Comparison of ENCODE assay signal across 8 cellular contexts in genomic region chr20:58692579-58693225, GRCh38.
DNase-seq lines count a peak whose midpoint lies in the region; ATAC-seq and TF ChIP-seq lines count a peak whose summit lies in the region.

TSS of gene NPEPL1 (plus strand) at chr20:58692800. CDS start at chr20:58692901, 101 bp downstream.

- no peak within 1 kb of the TSS for H3K4me3 ChIP-seq in endocrine pancreas (ENCODE audit: control insufficient read depth, insufficient read depth, low read length)

- peak; percentile 94 for ATAC-seq in HG02678 (IDR thresholded peaks at IDR 0.05; ENCODE audit: unreplicated experiment)

- in situ Hi-C loops in GM13976 (cut with MboI; ENCODE audit: low sequenced_read_pairs, unreplicated experiment), result no loop called here

- H3K9me3 ChIP-seq in endocrine pancreas (ENCODE audit: control insufficient read depth, low read length), result no peaks in the 10 kb centered on the region

- H3K4me1 ChIP-seq in endocrine pancreas (ENCODE audit: control insufficient read depth, insufficient read depth, low read length), result no peaks in the 10 kb centered on the region

- no peaks in the 10 kb centered on the region for H3K36me3 ChIP-seq in endocrine pancreas (ENCODE audit: control insufficient read depth, insufficient read depth, low read length)

- peak; percentile 67 for TF ChIP-seq CTCF in GM13976 (IDR thresholded peaks at IDR 0.05; ENCODE audit: borderline replicate concordance, control extremely low read depth, extremely low read depth, insufficient read depth, missing control alignments)

- H3K27me3 ChIP-seq in endocrine pancreas (ENCODE audit: control insufficient read depth, insufficient read depth, low read length), result no peaks in the 10 kb centered on the region

- DNase-seq in GM13976 (ENCODE audit: low spot score) (peak; percentile 97), NCI-H2196 (lab: John Stamatoyannopoulos, UW; ENCODE audit: unreplicated experiment) (peak; percentile 67), midbrain (lab: John Stamatoyannopoulos, UW) (peak; percentile 56), T1000 (lab: John Stamatoyannopoulos, UW) (no peak)
- DNase-seq in activated CD8-positive, alpha-beta memory T cell treated with anti-CD3 and anti-CD28 coated beads for 24 hours, result peak; percentile 84
- DNase-seq in stimulated activated CD8-positive, alpha-beta memory T cell treated with anti-CD3 and anti-CD28 coated beads, Interleukin-4, amount 100 ng/mL, for 48 hours, result peak; percentile 74

- peak within 1 kb of the TSS; percentile 49 for H3K9ac ChIP-seq in endocrine pancreas (ENCODE audit: control insufficient read depth, insufficient read depth, low read length)
